Comparison of ENCODE assay signal across 8 cellular contexts in the genomic region with DNA sequence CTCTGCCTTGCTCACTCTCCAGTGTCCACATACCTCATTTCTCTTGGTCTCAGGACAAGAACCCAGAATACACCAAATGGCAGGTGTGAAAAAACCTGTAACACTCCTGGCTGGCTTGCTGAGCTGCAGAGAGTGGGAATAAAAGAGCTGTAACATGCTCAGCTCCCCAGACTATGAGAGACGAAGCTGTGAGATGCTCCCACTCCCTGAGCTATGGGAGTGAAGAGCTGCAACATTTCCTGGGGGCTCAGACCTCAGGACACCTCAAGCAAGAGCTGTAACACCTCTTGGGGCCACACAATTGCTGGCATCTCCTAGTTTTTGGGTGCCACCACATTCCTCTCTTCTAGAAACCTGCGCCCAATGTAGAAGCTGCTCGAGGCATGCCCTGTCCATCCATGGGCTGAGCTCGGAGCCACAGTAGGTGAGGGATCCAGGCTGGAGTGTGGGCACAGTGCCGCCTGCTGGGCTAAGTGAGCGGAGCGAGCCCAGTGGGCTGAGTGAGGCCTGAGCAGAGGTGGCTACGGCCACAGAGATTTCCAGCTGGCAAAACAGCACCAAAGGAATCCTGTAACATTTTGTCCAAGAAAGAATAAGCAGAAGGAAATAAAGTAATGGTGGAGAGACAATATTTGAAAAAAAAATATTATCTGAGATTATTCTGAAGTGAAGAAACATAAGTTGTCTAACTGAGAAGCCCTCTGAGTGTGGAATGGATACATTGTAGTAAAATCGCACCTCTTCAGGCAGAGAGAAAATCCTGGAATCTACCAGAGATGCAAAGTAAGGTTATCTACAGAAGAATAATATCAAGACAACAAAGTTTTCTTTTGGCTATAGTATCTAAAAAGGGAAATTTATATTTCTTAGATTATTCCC.
DNase-seq lines count a peak whose midpoint lies in the region; ATAC-seq and TF ChIP-seq lines count a peak whose summit lies in the region.

No MANE protein-coding gene starts in this region.

- DNase-seq in UCSD-AML1 (lab: John Stamatoyannopoulos, UW; ENCODE audit: unreplicated experiment), result peak; percentile 9
- DNase-seq in left lobe of liver (ENCODE audit: low spot score), result peak; percentile 52
- no peak for DNase-seq in sigmoid colon
- DNase-seq in germinal center (ENCODE audit: low spot score), result no peak
- no peak for DNase-seq in CD1c-positive myeloid dendritic cell (ENCODE audit: extremely low spot score)

- H3K36me3 ChIP-seq in sigmoid colon, result no peaks in the 10 kb centered on the region

- TF ChIP-seq EP300 in sigmoid colon (IDR thresholded peaks at IDR 0.05), result no peak

- ATAC-seq in GM18867 (IDR thresholded peaks at IDR 0.05; ENCODE audit: unreplicated experiment), result peak; percentile 87
- ATAC-seq in HG03066 (IDR thresholded peaks at IDR 0.05; ENCODE audit: low read depth, unreplicated experiment), result peak; percentile 70
- ATAC-seq in left lobe of liver, result peak; percentile 99
- no peak for ATAC-seq in GM21528 (IDR thresholded peaks at IDR 0.05; ENCODE audit: low FRiP score, unreplicated experiment)

- H3K4me1 ChIP-seq in sigmoid colon, result no peaks in the 10 kb centered on the region

- no peaks in the 10 kb centered on the region for H3K9me3 ChIP-seq in sigmoid colon

- no peaks in the 10 kb centered on the region for H3K27me3 ChIP-seq in sigmoid colon

- no peak overlapping the region for H3K4me3 ChIP-seq in sigmoid colon

- H3K27ac ChIP-seq in sigmoid colon, result no peak overlapping the region

- 66 to 79% methylated on average over 9 of the region's 9 CpGs for WGBS in sigmoid colon, 2 donors

- TF ChIP-seq POLR2A in sigmoid colon (IDR thresholded peaks at IDR 0.05), result no peak

- no peak for TF ChIP-seq CTCF in sigmoid colon (IDR thresholded peaks at IDR 0.05)

- intact Hi-C loops in sigmoid colon (cut with DNase I), result no loop called here

Comparison
In these comparisons a context has a peak if more than half of its experiments do, and no peak if none do; other contexts are left out.
1. DNase-seq: peak in UCSD-AML1 (single experiment) and left lobe of liver (single experiment); none in sigmoid colon (single experiment), germinal center (single experiment) and CD1c-positive myeloid dendritic cell (single experiment).